10 cellular contexts compared by ENCODE assay signal in genomic region chr9:5510991-5511390, GRCh38. TPM values are rescaled to one million over a fixed set of nuclear protein-coding genes. Genes with fewer than 3 reads are reported as not detected.
DNase-seq lines count a peak whose midpoint lies in the region; ATAC-seq and TF ChIP-seq lines count a peak whose summit lies in the region.
"Had no signal": no experiment of that assay in that cellular context is flagged by ENCODE, and none has a peak within 500 bp of the region (broad histone marks: within the 10 kb centered on the region; RNA-seq: fewer than 3 reads in every experiment).

No MANE protein-coding gene starts in this region.

- peak overlapping the region; percentile 94 for H3K27ac ChIP-seq in AG04450 (ENCODE audit: low read depth, low read length)
- H3K27ac ChIP-seq: HL-60 had no signal

- peaks cover 5% of the 10 kb centered on the region for H3K36me3 Mint-ChIP-seq in activated T-helper 2 cell treated with anti-CD3 and anti-CD28 coated beads, Interferon-gamma antibody, Interleukin-2, Interleukin-4, amounts not matched to agents 10 μg/mL and 5 μg/mL and 100 μg/mL, durations not matched to agents 14 hours and 24 hours and 36 hours (ENCODE audit: low read depth)
- peaks cover 5% of the 10 kb centered on the region for H3K36me3 Mint-ChIP-seq in memory B cell

- CTCF ChIA-PET in AG04450 (lab: Charles Lee): interaction anchor here (0.6 to 2.2 kb wide), 5 partner anchors 11 to 185 kb away, joined by 3 to 13 read pairs (median 4); partner anchors contain the start of gene CD274

- POLR2A ChIA-PET in AG04450 (lab: Yijun Ruan, JAX): interaction anchor here (0.7 to 4.2 kb wide), 9 partner anchors 19 to 118 kb away, joined by 3 to 24 read pairs (median 8); partner anchors contain the start of genes CD274, PLGRKT and RIC1

- H3K27ac Mint-ChIP-seq in activated T-helper 2 cell treated with anti-CD3 and anti-CD28 coated beads, Interferon-gamma antibody, Interleukin-2, Interleukin-4, amounts not matched to agents 10 μg/mL and 5 μg/mL and 100 μg/mL, durations not matched to agents 14 hours and 24 hours and 36 hours: peak overlapping the region; percentile 95
- peak overlapping the region; percentile 81 for H3K27ac Mint-ChIP-seq in memory B cell

- no peaks in the 10 kb centered on the region for H3K9me3 ChIP-seq in AG04450 (ENCODE audit: control insufficient read depth, insufficient read depth, low read length)

- H3K27me3 ChIP-seq in AG04450 (ENCODE audit: control insufficient read depth, insufficient read depth, low read length): no peaks in the 10 kb centered on the region

- DNase-seq in AG04450 (ENCODE audit: low read depth, low spot score) (no peak), GM12865 (ENCODE audit: low read depth) (no peak), memory B cell (ENCODE audit: low spot score in 2 of 2) (no peak), NCI-H748 treated with DMSO at 0.1 percent for 48 hours (lab: John Stamatoyannopoulos, UW) (no peak)
- DNase-seq in activated T-helper 2 cell treated with anti-CD3 and anti-CD28 coated beads, Interferon-gamma antibody, Interleukin-2, Interleukin-4, amounts not matched to agents 10 μg/mL and 5 μg/mL and 100 μg/mL, durations not matched to agents 14 hours and 24 hours and 36 hours (ENCODE audit: low spot score): no peak
- no peak for DNase-seq in effector CD4-positive, alpha-beta T cell

- intact Hi-C loops in activated T-helper 2 cell treated with anti-CD3 and anti-CD28 coated beads, Interferon-gamma antibody, Interleukin-2, Interleukin-4, amounts not matched to agents 10 μg/mL and 5 μg/mL and 100 μg/mL, durations not matched to agents 14 hours and 24 hours and 36 hours (cut with micrococcal nuclease): loop anchor here (1.0 to 2.0 kb wide), 6 partner anchors 7 to 75 kb away; partner anchors contain the start of gene CD274

- ATAC-seq in memory B cell (ENCODE audit: low read depth): no peak
- ATAC-seq in GM21526 (IDR thresholded peaks at IDR 0.05; ENCODE audit: low FRiP score, unreplicated experiment): no peak
- no peak for ATAC-seq in GM19452 (IDR thresholded peaks at IDR 0.05; ENCODE audit: unreplicated experiment)

- no peak for TF ChIP-seq CTCF in AG04450 (IDR thresholded peaks at IDR 0.05; ENCODE audit: low read depth, low read length)
- TF ChIP-seq CTCF in GM12865 (IDR thresholded peaks at IDR 0.05; ENCODE audit: insufficient read depth, low read depth, low read length, missing control alignments): no peak

- H3K4me1 Mint-ChIP-seq in activated T-helper 2 cell treated with anti-CD3 and anti-CD28 coated beads, Interferon-gamma antibody, Interleukin-2, Interleukin-4, amounts not matched to agents 10 μg/mL and 5 μg/mL and 100 μg/mL, durations not matched to agents 14 hours and 24 hours and 36 hours (ENCODE audit: low read depth): peaks cover 55% of the 10 kb centered on the region
- peaks cover 32% of the 10 kb centered on the region for H3K4me1 Mint-ChIP-seq in memory B cell

- no peaks in the 10 kb centered on the region for H3K27me3 Mint-ChIP-seq in activated T-helper 2 cell treated with anti-CD3 and anti-CD28 coated beads, Interferon-gamma antibody, Interleukin-2, Interleukin-4, amounts not matched to agents 10 μg/mL and 5 μg/mL and 100 μg/mL, durations not matched to agents 14 hours and 24 hours and 36 hours (ENCODE audit: low read depth)
- no peaks in the 10 kb centered on the region for H3K27me3 Mint-ChIP-seq in memory B cell

- peaks cover 6% of the 10 kb centered on the region for H3K9me3 Mint-ChIP-seq in activated T-helper 2 cell treated with anti-CD3 and anti-CD28 coated beads, Interferon-gamma antibody, Interleukin-2, Interleukin-4, amounts not matched to agents 10 μg/mL and 5 μg/mL and 100 μg/mL, durations not matched to agents 14 hours and 24 hours and 36 hours
- no peaks in the 10 kb centered on the region for H3K9me3 Mint-ChIP-seq in memory B cell

- H3K4me3 ChIP-seq in AG04450 (ENCODE audit: low read depth, low read length) (peak overlapping the region; percentile 58), GM12865 (ENCODE audit: low read depth, low read length) (peak overlapping the region; percentile 69)

- H3K4me3 Mint-ChIP-seq in activated T-helper 2 cell treated with anti-CD3 and anti-CD28 coated beads, Interferon-gamma antibody, Interleukin-2, Interleukin-4, amounts not matched to agents 10 μg/mL and 5 μg/mL and 100 μg/mL, durations not matched to agents 14 hours and 24 hours and 36 hours (ENCODE audit: low read depth): peak overlapping the region; percentile 80
- H3K4me3 Mint-ChIP-seq in memory B cell: peak overlapping the region; percentile 73

RNA-seq across cellular contexts. Expression of gene PDCD1LG2, which starts 0.7 kb away (rescaled TPM):
- 31.5 TPM in 2 replicates for polyA plus RNA-seq in AG04450 (2011; rRNA removed)
- polyA minus RNA-seq in AG04450 (2011; rRNA and poly(A)+ RNA removed): 22.9 and 25.8 TPM in 2 replicates
- total RNA-seq in activated T-helper 2 cell treated with anti-CD3 and anti-CD28 coated beads, Interferon-gamma antibody, Interleukin-2, Interleukin-4, amounts not matched to agents 10 μg/mL and 5 μg/mL and 100 μg/mL, durations not matched to agents 14 hours and 24 hours and 36 hours: 1.7 and 2.0 TPM in 2 replicates
- total RNA-seq: G401 had no signal
